Comparison of ENCODE assay signal across 8 cellular contexts in genomic region chr5:131640043-131640856, GRCh38. TPM values are rescaled to one million over a fixed set of nuclear protein-coding genes. Genes with fewer than 3 reads are reported as not detected.
DNase-seq lines count a peak whose midpoint lies in the region; ATAC-seq and TF ChIP-seq lines count a peak whose summit lies in the region.

No MANE protein-coding gene starts in this region.

- H3K4me1 Mint-ChIP-seq in brain: peaks cover 20% of the 10 kb centered on the region

- H3K27me3 Mint-ChIP-seq in brain: peaks cover 1% of the 10 kb centered on the region

- no peaks in the 10 kb centered on the region for H4K20me1 ChIP-seq in SK-N-SH (ENCODE audit: insufficient read depth)

- peaks cover 19 to 30% of the 10 kb centered on the region in 2 experiments for H3K36me3 ChIP-seq in SK-N-SH (replicated peaks in 1 of 2; ENCODE audit: control insufficient read depth in 1 of 2, insufficient read depth in 2 of 2, low read length in 1 of 2)

- H3K9me3 Mint-ChIP-seq in brain: peaks cover 0 to under 1% (median 0%) of the 10 kb centered on the region in 5 experiments

- H3K9me2 ChIP-seq in SK-N-SH: no peaks in the 10 kb centered on the region

- H2AFZ ChIP-seq in SK-N-SH (ENCODE audit: low read depth): no peak overlapping the region

- peak overlapping the region in 1 of 5 experiments; percentile 55 for H3K4me3 Mint-ChIP-seq in brain

- peak overlapping the region in 3 of 5 experiments; percentile 24 to 80 (median 63) for H3K27ac Mint-ChIP-seq in brain

- no peak overlapping the region for H3K27ac ChIP-seq in SK-N-SH (ENCODE audit: low read depth in 2 of 2, low read length in 1 of 2)

- H3K36me3 Mint-ChIP-seq in brain: peaks cover 15% of the 10 kb centered on the region

- H3K79me2 ChIP-seq in SK-N-SH (ENCODE audit: insufficient read depth): no peaks in the 10 kb centered on the region

- H3K4me2 ChIP-seq in SK-N-SH: no peak overlapping the region

- no peak for TF ChIP-seq EP300 in SK-N-SH (IDR thresholded peaks at IDR 0.05; ENCODE audit: borderline replicate concordance in 1 of 2, low read depth in 1 of 2, low read length in 1 of 2)

- H3K9ac ChIP-seq in SK-N-SH: no peak overlapping the region

- H3K27me3 ChIP-seq in SK-N-SH (ENCODE audit: insufficient read depth): no peaks in the 10 kb centered on the region

- no peak for TF ChIP-seq RAD21 in SK-N-SH (IDR thresholded peaks at IDR 0.05; ENCODE audit: low read length)

- H3F3A ChIP-seq in SK-N-SH (replicated peaks; ENCODE audit: insufficient read depth): peaks cover 30% of the 10 kb centered on the region

- H3K9me3 ChIP-seq in SK-N-SH: no peaks in the 10 kb centered on the region

- H3K4me3 ChIP-seq in SK-N-SH (ENCODE audit: low read depth in 2 of 2, low read length in 1 of 2): no peak overlapping the region

- H3K4me1 ChIP-seq in SK-N-SH (ENCODE audit: control insufficient read depth in 1 of 2, insufficient read depth in 2 of 2, low read depth in 1 of 2, low read length in 1 of 2): peaks cover 3 to 8% of the 10 kb centered on the region in 2 experiments; a peak in 3 of 4 replicates

- ATAC-seq in GM21526 (IDR thresholded peaks at IDR 0.05; ENCODE audit: low FRiP score, unreplicated experiment) (peak; percentile 36), GM21367 (IDR thresholded peaks at IDR 0.05; ENCODE audit: unreplicated experiment) (no peak)

- CTCF ChIA-PET in SK-N-SH (lab: Yijun Ruan, JAX): interaction anchor here (1.3 to 1.5 kb wide), 2 partner anchors 51 to 367 kb away, joined by 5 to 6 read pairs; no protein-coding TSS in a partner anchor

- DNase-seq in RKO (ENCODE audit: low spot score): peak; percentile 68
- peak; percentile 31 for DNase-seq in stimulated activated CD8-positive, alpha-beta memory T cell treated with anti-CD3 and anti-CD28 coated beads, Interleukin-12 subunit alpha, Interleukin-12 subunit beta, amount 100 ng/mL, for 24 hours (ENCODE audit: extremely low read depth)
- DNase-seq in SK-N-SH: no peak
- no peak for DNase-seq in NCI-H510A (lab: John Stamatoyannopoulos, UW)
- no peak for DNase-seq in NCI-H2196 (lab: John Stamatoyannopoulos, UW; ENCODE audit: unreplicated experiment)

- TF ChIP-seq CTCF in brain (conservative IDR thresholded peaks at IDR 0.05): no peak
- no peak for TF ChIP-seq CTCF in SK-N-SH (IDR thresholded peaks at IDR 0.05)

- POLR2A ChIA-PET in SK-N-SH (lab: Yijun Ruan, JAX): interaction anchor here (1.0 kb wide), 1 partner anchor 157 kb away, joined by 3 read pairs; the partner anchor contains the start of gene FNIP1

- 76% methylated on average over 5 of the region's 5 CpGs for WGBS in SK-N-SH (ENCODE audit: low lambda C conversion rate)

TF ChIP-seq in SK-N-SH, 30 proteins besides CTCF, POLR2A, EP300 and RAD21:
- TF ChIP-seq SIN3A (IDR thresholded peaks at IDR 0.05; ENCODE audit: borderline replicate concordance, low read depth, low read length): no peak
- no peak for TF ChIP-seq REST (IDR thresholded peaks at IDR 0.05; ENCODE audit: low read depth, low read length)
- TF ChIP-seq GATA2 (CRISPR knock-in tag; IDR thresholded peaks at IDR 0.05): no peak
- no peak for TF ChIP-seq ELF1 (IDR thresholded peaks at IDR 0.05)
- no peak for TF ChIP-seq PBX3 (IDR thresholded peaks at IDR 0.05)
- no peak for TF ChIP-seq SMC3 (IDR thresholded peaks at IDR 0.05; ENCODE audit: low read depth, low read length)

RNA-seq across cellular contexts. Expression of gene RAPGEF6, which starts 5.2 kb away (rescaled TPM):
- polyA plus RNA-seq in brain (ENCODE audit: insufficient read depth, low read depth, low replicate concordance) (1.3 TPM), SK-N-SH (2012; rRNA removed) (2.9 and 4.7 TPM in 2 replicates)
- polyA plus RNA-seq in SK-N-SH (2012; cell fraction: cytosol; rRNA removed): 3.0 and 3.3 TPM in 2 replicates
- 4.9 and 9.0 TPM in 2 replicates for polyA plus RNA-seq in SK-N-SH (2012; cell fraction: nucleus; rRNA removed)

Comparison
In these comparisons a context has a peak if more than half of its experiments do, and no peak if none do; other contexts are left out.
1. DNase-seq: peak in RKO (single experiment) and stimulated activated CD8-positive, alpha-beta memory T cell treated with anti-CD3 and anti-CD28 coated beads, Interleukin-12 subunit alpha, Interleukin-12 subunit beta, amount 100 ng/mL, for 24 hours (single experiment); none in SK-N-SH (single experiment), NCI-H510A (single experiment) and NCI-H2196 (single experiment).